14 cellular contexts compared by ENCODE assay signal in genomic region chr16:4972938-4973587, GRCh38. TPM values are rescaled to one million over a fixed set of nuclear protein-coding genes. Genes with fewer than 3 reads are reported as not detected.
DNase-seq lines count a peak whose midpoint lies in the region; ATAC-seq and TF ChIP-seq lines count a peak whose summit lies in the region.
"Had no signal": no experiment of that assay in that cellular context is flagged by ENCODE, and none has a peak within 500 bp of the region (broad histone marks: within the 10 kb centered on the region; RNA-seq: fewer than 3 reads in every experiment).

No MANE protein-coding gene starts in this region.

- no peaks in the 10 kb centered on the region for H3K27me3 Mint-ChIP-seq in activated CD8-positive, alpha-beta memory T cell treated with anti-CD3 and anti-CD28 coated beads, Interleukin-2, amount 10 ng/mL, durations not matched to agents 7 days and 5 days

- peaks cover 17% of the 10 kb centered on the region for H3K36me3 Mint-ChIP-seq in activated CD8-positive, alpha-beta memory T cell treated with anti-CD3 and anti-CD28 coated beads, Interleukin-2, amount 10 ng/mL, durations not matched to agents 7 days and 5 days
- H3K36me3 Mint-ChIP-seq: type B pancreatic cell had no signal

- no peak for TF ChIP-seq POLR2A in stomach (IDR thresholded peaks at IDR 0.05)

- H3K27ac ChIP-seq in temporal lobe (ENCODE audit: low read depth, low read length) (peak overlapping the region; percentile 84), stomach (no peak overlapping the region)

- peak; percentile 74 for ATAC-seq in activated CD8-positive, alpha-beta memory T cell treated with anti-CD3 and anti-CD28 coated beads, Interleukin-2, amount 10 ng/mL, durations not matched to agents 7 days and 5 days
- ATAC-seq in GM19328 (IDR thresholded peaks at IDR 0.05; ENCODE audit: unreplicated experiment): no peak
- ATAC-seq: HCT116, Right ventricle myocardium inferior had no signal

- TF ChIP-seq CTCF in stomach (IDR thresholded peaks at IDR 0.05) (no peak), GM10266 (IDR thresholded peaks at IDR 0.05; ENCODE audit: control insufficient read depth, insufficient read depth, low read depth, missing control alignments) (no peak)

- no peak overlapping the region for H3K4me3 Mint-ChIP-seq in activated CD8-positive, alpha-beta memory T cell treated with anti-CD3 and anti-CD28 coated beads, Interleukin-2, amount 10 ng/mL, durations not matched to agents 7 days and 5 days
- H3K4me3 Mint-ChIP-seq: type B pancreatic cell had no signal

- peak; percentile 54 for DNase-seq in activated CD8-positive, alpha-beta memory T cell treated with anti-CD3 and anti-CD28 coated beads, Interleukin-2, amount 10 ng/mL, durations not matched to agents 7 days and 5 days
- no peak for DNase-seq in activated CD8-positive, alpha-beta memory T cell treated with anti-CD3 and anti-CD28 coated beads, Interleukin-2, amount 50 U/mL, for 4 hours
- DNase-seq in amygdala (lab: John Stamatoyannopoulos, UW) (peak in 50 of 56 donors; percentile 22 to 92 (median 74)), left kidney (ENCODE audit: low read depth, low spot score) (peak; percentile 54), stomach (no peak), GM10266 (ENCODE audit: extremely low spot score) (no peak)
- DNase-seq: activated CD4-positive, CD25-positive, alpha-beta regulatory T cell treated with anti-CD3 and anti-CD28 coated beads, Interleukin-2, amount 50 U/mL, for 72 hours; Caco-2; T-helper 2 cell had no signal

- H3K27ac Mint-ChIP-seq in activated CD8-positive, alpha-beta memory T cell treated with anti-CD3 and anti-CD28 coated beads, Interleukin-2, amount 10 ng/mL, durations not matched to agents 7 days and 5 days: peak overlapping the region; percentile 85
- H3K27ac Mint-ChIP-seq: type B pancreatic cell had no signal

- peaks cover 10% of the 10 kb centered on the region for H3K9me3 Mint-ChIP-seq in activated CD8-positive, alpha-beta memory T cell treated with anti-CD3 and anti-CD28 coated beads, Interleukin-2, amount 10 ng/mL, durations not matched to agents 7 days and 5 days (ENCODE audit: low read depth)
- H3K9me3 Mint-ChIP-seq: type B pancreatic cell had no signal

- peaks cover 0 to 6% (median 3%) of the 10 kb centered on the region in 4 donors for H3K4me1 ChIP-seq in stomach
- H3K4me1 ChIP-seq: Caco-2 had no signal

- H3K36me3 ChIP-seq in stomach: no peaks in the 10 kb centered on the region

- intact Hi-C loops in stomach (cut with DNase I; ENCODE audit: low total_unique reads): no loop called here

- 36 to 62% (median 44%) methylated on average over 7 to 8 of the region's 8 CpGs for WGBS in stomach, 5 donors

- TF ChIP-seq EP300 in stomach (IDR thresholded peaks at IDR 0.05): no peak

- H3K4me1 Mint-ChIP-seq in activated CD8-positive, alpha-beta memory T cell treated with anti-CD3 and anti-CD28 coated beads, Interleukin-2, amount 10 ng/mL, durations not matched to agents 7 days and 5 days: peaks cover 18% of the 10 kb centered on the region

- H3K27me3 ChIP-seq in stomach: no peaks in the 10 kb centered on the region

- H3K4me3 ChIP-seq in stomach: no peak overlapping the region

- CTCF ChIA-PET in activated CD8-positive, alpha-beta memory T cell treated with anti-CD3 and anti-CD28 coated beads, Interleukin-2, amount 10 ng/mL, durations not matched to agents 7 days and 5 days (lab: Charles Lee): interaction anchor here (1.0 kb wide), 1 partner anchor 17 kb away, joined by 3 read pairs; no protein-coding TSS in a partner anchor

- no peaks in the 10 kb centered on the region for H3K9me3 ChIP-seq in stomach
- H3K9me3 ChIP-seq: Caco-2 had no signal

RNA-seq across cellular contexts. Expression of gene SEC14L5, which starts 14.9 kb away (rescaled TPM):
- total RNA-seq in activated CD8-positive, alpha-beta memory T cell treated with anti-CD3 and anti-CD28 coated beads, Interleukin-2, amount 10 ng/mL, durations not matched to agents 7 days and 5 days: not detected
- 0.49 TPM for total RNA-seq in temporal lobe
- total RNA-seq in stomach: 10 to 100 TPM in 1 of 5 donors, under 1 TPM in 2, not detected in 2; 0.43 to 30.3 (median 0.55) TPM
- polyA plus RNA-seq in stomach: under 1 TPM; 0.15 to 0.33 (median 0.19) TPM

RNA-seq across cellular contexts. Expression of gene PPL, which starts 36.1 kb away (rescaled TPM):
- total RNA-seq in activated CD8-positive, alpha-beta memory T cell treated with anti-CD3 and anti-CD28 coated beads, Interleukin-2, amount 10 ng/mL, durations not matched to agents 7 days and 5 days: under 1 TPM in 1 of 2 experiments, not detected in 1; 0.09 TPM
- 0.49 TPM for total RNA-seq in temporal lobe
- total RNA-seq in stomach: 10 to 100 TPM; 11.4 to 98.8 (median 31.6) TPM
- polyA plus RNA-seq in stomach: 10 to 100 TPM in 2 of 3 donors, 1 to 10 TPM in 1; 5.8 to 96.8 (median 10.7) TPM

Comparison
In these comparisons a context has a peak if more than half of its experiments do, and no peak if none do; other contexts are left out.
1. DNase-seq: peak in activated CD8-positive, alpha-beta memory T cell treated with anti-CD3 and anti-CD28 coated beads, Interleukin-2, amount 10 ng/mL, durations not matched to agents 7 days and 5 days (single experiment), amygdala (50 of 56) and left kidney (single experiment); none in activated CD8-positive, alpha-beta memory T cell treated with anti-CD3 and anti-CD28 coated beads, Interleukin-2, amount 50 U/mL, for 4 hours (single experiment), stomach (single experiment) and GM10266 (single experiment).